ENCODE assay signal across 32 cellular contexts in genomic region chr2:164823126-164823525, GRCh38. TPM values are rescaled to one million over a fixed set of nuclear protein-coding genes. Genes with fewer than 3 reads are reported as not detected.
"Had no signal": no experiment of that assay in that cellular context is flagged by ENCODE, and none has a peak within 500 bp of the region (broad histone marks: within the 10 kb centered on the region; RNA-seq: fewer than 3 reads in every experiment).

No MANE protein-coding gene starts in this region.

- H3K27ac ChIP-seq: ascending aorta, brain microvascular endothelial cell, WERI-Rb-1 had no signal

- H3K36me3 ChIP-seq: ascending aorta, brain microvascular endothelial cell, breast epithelium, WERI-Rb-1 had no signal

- H3K27me3 ChIP-seq: ascending aorta, brain microvascular endothelial cell, breast epithelium had no signal

- DNase-seq: activated CD4-positive, alpha-beta memory T cell treated with anti-CD3 and anti-CD28 coated beads, Interleukin-2, amount 10 ng/mL, durations not matched to agents 7 days and 5 days; activated CD4-positive, alpha-beta T cell treated with anti-CD3 and anti-CD28 coated beads for 1 hour; activated CD4-positive, alpha-beta T cell treated with anti-CD3 and anti-CD28 coated beads for 36 hours; activated CD4-positive, alpha-beta T cell treated with anti-CD3 and anti-CD28 coated beads for 48 hours; activated CD4-positive, alpha-beta T cell treated with anti-CD3 and anti-CD28 coated beads, Interleukin-2, amount 10 ng/mL, durations not matched to agents 7 days and 5 days; activated CD4-positive, alpha-beta T cell treated with anti-CD3 and anti-CD28 coated beads, Interleukin-2, amount 50 U/mL, for 48 hours; activated CD4-positive, CD25-positive, alpha-beta regulatory T cell; activated CD8-positive, alpha-beta memory T cell treated with anti-CD3 and anti-CD28 coated beads for 24 hours; activated CD8-positive, alpha-beta memory T cell treated with anti-CD3 and anti-CD28 coated beads, Interleukin-2, amount 10 ng/mL, durations not matched to agents 7 days and 5 days; activated CD8-positive, alpha-beta memory T cell treated with anti-CD3 and anti-CD28 coated beads, Interleukin-2, amount 50 U/mL, for 48 hours; activated CD8-positive, alpha-beta T cell treated with anti-CD3 and anti-CD28 coated beads, Interleukin-2, amount 10 ng/mL, durations not matched to agents 7 days and 5 days; activated effector memory CD4-positive, alpha-beta T cell treated with Interleukin-2 at 50 U/mL for 16 hours; activated gamma-delta T cell; activated naive CD4-positive, alpha-beta T cell treated with anti-CD3 and anti-CD28 coated beads, Interleukin-2, amount 10 ng/mL, durations not matched to agents 7 days and 5 days; activated naive CD4-positive, alpha-beta T cell treated with Interleukin-2 at 50 U/mL for 16 hours; activated naive CD8-positive, alpha-beta T cell treated with anti-CD3 and anti-CD28 coated beads, Interleukin-2, amount 10 ng/mL, durations not matched to agents 7 days and 5 days; activated naive CD8-positive, alpha-beta T cell treated with anti-CD3 and anti-CD28 coated beads, Interleukin-2, amount 50 U/mL, for 24 hours; activated T-cell treated with anti-CD3 and anti-CD28 coated beads, Interleukin-2, amount 50 U/mL, for 24 hours; activated T-cell treated with anti-CD3 and anti-CD28 coated beads, Interleukin-2, amount 50 U/mL, for 48 hours; amygdala; anterior cingulate cortex; brain microvascular endothelial cell; central memory CD4-positive, alpha-beta T cell; T-helper 1 cell; T-helper 2 cell; T-helper 9 cell; WERI-Rb-1 had no signal

- H3K4me3 ChIP-seq: ascending aorta, breast epithelium had no signal

- FAIRE-seq: TTC549 had no signal

- ATAC-seq: activated CD4-positive, alpha-beta T cell treated with anti-CD3 and anti-CD28 coated beads for 36 hours; activated CD4-positive, CD25-positive, alpha-beta regulatory T cell treated with anti-CD3 and anti-CD28 coated beads, Interleukin-2, amount 50 U/mL, for 24 hours; activated CD8-positive, alpha-beta memory T cell treated with anti-CD3 and anti-CD28 coated beads, Interleukin-2, amount 10 ng/mL, durations not matched to agents 7 days and 5 days; activated CD8-positive, alpha-beta T cell treated with anti-CD3 and anti-CD28 coated beads, Interleukin-2, amount 10 ng/mL, durations not matched to agents 7 days and 5 days; activated naive CD8-positive, alpha-beta T cell treated with anti-CD3 and anti-CD28 coated beads, Interleukin-2, amount 50 U/mL, for 24 hours; WTC11 had no signal

- H3K9me3 ChIP-seq: ascending aorta, breast epithelium had no signal

- H3K4me1 ChIP-seq: breast epithelium had no signal

RNA-seq across cellular contexts. Expression of gene COBLL1, which starts 18.5 kb away (rescaled TPM):
- total RNA-seq: activated CD4-positive, alpha-beta memory T cell treated with anti-CD3 and anti-CD28 coated beads, Interleukin-2, amount 10 ng/mL, durations not matched to agents 7 days and 5 days; activated CD4-positive, alpha-beta T cell treated with anti-CD3 and anti-CD28 coated beads for 36 hours; activated CD4-positive, alpha-beta T cell treated with anti-CD3 and anti-CD28 coated beads, Interleukin-2, amount 10 ng/mL, durations not matched to agents 7 days and 5 days; activated CD8-positive, alpha-beta memory T cell treated with anti-CD3 and anti-CD28 coated beads, Interleukin-2, amount 10 ng/mL, durations not matched to agents 7 days and 5 days; activated CD8-positive, alpha-beta T cell treated with anti-CD3 and anti-CD28 coated beads, Interleukin-2, amount 10 ng/mL, durations not matched to agents 7 days and 5 days had no signal
